8 cellular contexts compared by ENCODE assay signal in the genomic region with DNA sequence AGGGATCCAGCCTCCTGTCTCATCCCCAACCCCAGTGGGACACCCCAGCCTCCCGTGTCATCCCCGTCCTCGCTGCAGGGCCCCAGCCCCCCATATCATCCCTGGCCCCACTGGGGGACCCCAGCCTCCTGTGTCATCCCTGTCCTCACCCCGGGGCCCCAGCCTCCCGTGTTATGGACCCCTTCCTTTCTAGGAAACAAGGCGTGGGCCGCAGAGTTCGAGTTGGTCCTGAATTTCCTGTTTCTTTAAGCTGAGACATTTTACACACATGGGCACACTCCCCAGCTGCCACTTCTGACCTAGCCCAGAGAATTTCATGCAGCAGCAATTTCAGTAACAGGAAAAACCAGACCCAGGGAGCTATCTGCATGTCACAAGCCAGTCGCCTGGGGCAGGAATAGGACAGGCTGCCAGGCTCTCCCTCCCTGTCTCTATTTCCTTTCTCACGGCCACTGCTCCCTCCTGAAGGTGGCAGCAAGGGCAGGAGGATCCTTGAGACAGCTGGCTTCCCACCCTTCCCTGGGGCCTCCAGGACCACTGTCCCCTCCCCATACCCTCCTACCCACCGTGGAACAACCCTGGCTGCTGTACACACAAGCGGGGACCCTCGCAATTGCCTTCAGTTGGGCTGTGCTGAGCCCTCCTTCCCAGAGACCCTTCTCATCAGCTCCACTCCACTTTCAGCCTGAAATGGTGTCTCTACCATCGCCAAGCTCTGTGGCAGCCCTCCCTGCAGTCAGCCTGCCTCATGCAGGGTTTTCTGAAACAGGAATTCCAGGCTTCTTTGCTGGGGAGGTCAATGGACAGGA.
DNase-seq lines count a peak whose midpoint lies in the region; ATAC-seq and TF ChIP-seq lines count a peak whose summit lies in the region.

No MANE protein-coding gene starts in this region.

- intact Hi-C loops in Right ventricle myocardium inferior (cut with DNase I) = no loop called here
- intact Hi-C loops in psoas muscle (cut with DNase I) = no loop called here

- H3K4me3 ChIP-seq in right atrium auricular region = no peak overlapping the region
- no peak overlapping the region for H3K4me3 ChIP-seq in liver (ENCODE audit: low read depth in 1 of 3, low read length in 3 of 3)
- H3K4me3 ChIP-seq in psoas muscle = no peak overlapping the region

- TF ChIP-seq CTCF in right atrium auricular region (IDR thresholded peaks at IDR 0.05) (peak in 1 of 2 donors; percentile 32), liver (IDR thresholded peaks at IDR 0.05; ENCODE audit: low read depth, low read length, missing input control) (no peak), psoas muscle (IDR thresholded peaks at IDR 0.05) (no peak)

- H3K27me3 ChIP-seq in right atrium auricular region (no peaks in the 10 kb centered on the region), liver (ENCODE audit: control insufficient read depth in 4 of 4, insufficient read depth in 4 of 4, low read length in 3 of 4) (no peaks in the 10 kb centered on the region), psoas muscle (ENCODE audit: insufficient read depth in 3 of 3, low read length in 2 of 3) (no peaks in the 10 kb centered on the region)

- H3K4me1 ChIP-seq in right atrium auricular region = peaks cover 0 to 66% of the 10 kb centered on the region in 2 donors
- H3K4me1 ChIP-seq in liver (ENCODE audit: control insufficient read depth in 4 of 4, insufficient read depth in 4 of 4, low read length in 3 of 4) = peaks cover 10 to 22% (median 15%) of the 10 kb centered on the region in 4 donors
- peaks cover 7% of the 10 kb centered on the region for H3K4me1 ChIP-seq in psoas muscle

- no peaks in the 10 kb centered on the region for H3K9me3 ChIP-seq in right atrium auricular region
- no peaks in the 10 kb centered on the region for H3K9me3 ChIP-seq in liver (ENCODE audit: control insufficient read depth in 4 of 4, low read length in 3 of 4)
- H3K9me3 ChIP-seq in psoas muscle = no peaks in the 10 kb centered on the region

- ATAC-seq in Right ventricle myocardium inferior (peak; percentile 17), psoas muscle (no peak)

- H3K36me3 ChIP-seq in right atrium auricular region (no peaks in the 10 kb centered on the region), liver (ENCODE audit: control insufficient read depth in 4 of 4, insufficient read depth in 3 of 4, low read depth in 1 of 4, low read length in 3 of 4) (no peaks in the 10 kb centered on the region), psoas muscle (ENCODE audit: insufficient read depth in 1 of 2, low read depth in 1 of 2) (no peaks in the 10 kb centered on the region)

- DNase-seq in Right ventricle myocardium inferior (ENCODE audit: missing footprints) (peak; percentile 79), right atrium auricular region (ENCODE audit: low spot score) (no peak), ureter (ENCODE audit: low spot score) (peak; percentile 86), H4 (ENCODE audit: low spot score) (no peak), putamen (ENCODE audit: low spot score) (no peak), psoas muscle (no peak)
- peak; percentile 51 for DNase-seq in activated CD8-positive, alpha-beta memory T cell treated with anti-CD3 and anti-CD28 coated beads, Interleukin-2, amount 50 U/mL, for 48 hours

- WGBS in liver = 72% methylated on average over 14 of the region's 14 CpGs
- 72 to 77% (median 77%) methylated on average over 14 of the region's 14 CpGs for WGBS in psoas muscle, 3 donors

- H3K9ac ChIP-seq in liver (ENCODE audit: low read depth in 1 of 2, low read length in 2 of 2) = no peak overlapping the region

- H3K27ac ChIP-seq in right atrium auricular region (peak overlapping the region in 1 of 2 donors; percentile 13), liver (ENCODE audit: low read depth in 1 of 2, low read length in 2 of 2) (peak overlapping the region; percentile 31 to 45), psoas muscle (no peak overlapping the region)

- peak in 1 of 2 donors; percentile 29 for TF ChIP-seq RAD21 in liver (IDR thresholded peaks at IDR 0.05)

TF ChIP-seq in liver, 16 proteins besides CTCF, POLR2A, EP300 and RAD21:
- TF ChIP-seq RXRA (IDR thresholded peaks at IDR 0.05) (peak in 1 of 2 donors; percentile 9), ZBTB33 (IDR thresholded peaks at IDR 0.05) (no peak), SP1 (IDR thresholded peaks at IDR 0.05) (peak; percentile 26), GABPA (IDR thresholded peaks at IDR 0.05 in 1 of 2, conservative IDR thresholded peaks at IDR 0.05 in 1 of 2) (no peak), NR2F2 (IDR thresholded peaks at IDR 0.05) (peak; percentile 64)

Comparison
In these comparisons a context has a peak if more than half of its experiments do, and no peak if none do; other contexts are left out.
1. DNase-seq: peak in Right ventricle myocardium inferior (single experiment), activated CD8-positive, alpha-beta memory T cell treated with anti-CD3 and anti-CD28 coated beads, Interleukin-2, amount 50 U/mL, for 48 hours (single experiment) and ureter (single experiment); none in right atrium auricular region (single experiment), H4 (single experiment), putamen (single experiment) and psoas muscle (0 of 2).